In the genomic region with DNA sequence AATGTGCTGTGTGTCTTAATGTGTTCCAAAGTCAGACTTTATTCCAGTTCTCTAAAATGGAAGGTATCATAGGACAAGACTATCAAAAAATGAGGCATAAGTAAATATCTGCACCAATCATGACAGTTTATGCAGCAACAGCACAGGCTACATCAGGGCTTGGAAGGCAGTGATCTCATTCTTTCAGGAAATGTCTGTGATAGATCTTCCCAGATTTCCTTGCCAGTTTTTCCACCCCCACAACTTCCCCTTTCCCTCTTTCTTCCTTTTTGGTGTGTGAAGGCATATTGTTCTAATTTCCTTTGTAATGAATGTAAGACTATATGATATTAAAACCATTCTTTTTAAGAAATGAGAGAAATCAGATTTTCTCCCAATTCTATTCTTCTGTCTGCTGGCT, we compare ENCODE assay signal across 20 cellular contexts.
"Had no signal": no experiment of that assay in that cellular context is flagged by ENCODE, and none has a peak within 500 bp of the region (broad histone marks: within the 10 kb centered on the region; RNA-seq: fewer than 3 reads in every experiment).

No MANE protein-coding gene starts in this region.

- H3K36me3 Mint-ChIP-seq: activated naive CD8-positive, alpha-beta T cell treated with anti-CD3 and anti-CD28 coated beads for 36 hours; WTC11 had no signal

- H3K9me3 ChIP-seq: heart right ventricle, pancreas, stomach, testis had no signal

- H3K4me1 ChIP-seq: pancreas, stomach, testis, upper lobe of left lung had no signal

- H3K4me3 Mint-ChIP-seq: activated CD8-positive, alpha-beta T cell treated with anti-CD3 and anti-CD28 coated beads, Interleukin-2, amount 10 ng/mL, durations not matched to agents 7 days and 5 days; activated naive CD8-positive, alpha-beta T cell treated with anti-CD3 and anti-CD28 coated beads for 36 hours; endodermal cell; WTC11 had no signal

- H3K4me3 ChIP-seq: dorsolateral prefrontal cortex, heart right ventricle, lung, pancreas, stomach, testis, upper lobe of left lung had no signal

- H3K27ac Mint-ChIP-seq: activated CD8-positive, alpha-beta T cell treated with anti-CD3 and anti-CD28 coated beads, Interleukin-2, amount 10 ng/mL, durations not matched to agents 7 days and 5 days; activated naive CD8-positive, alpha-beta T cell treated with anti-CD3 and anti-CD28 coated beads for 36 hours; endodermal cell; WTC11 had no signal

- DNase-seq: activated CD4-positive, alpha-beta T cell treated with anti-CD3 and anti-CD28 coated beads for 4 hours; activated CD8-positive, alpha-beta memory T cell treated with anti-CD3 and anti-CD28 coated beads, Interleukin-2, amount 50 U/mL, for 4 hours; activated CD8-positive, alpha-beta T cell treated with anti-CD3 and anti-CD28 coated beads, Interleukin-2, amount 10 ng/mL, durations not matched to agents 7 days and 5 days; activated naive CD8-positive, alpha-beta T cell treated with anti-CD3 and anti-CD28 coated beads for 36 hours; anterior cingulate cortex; brain microvascular endothelial cell; cerebellar nuclear complex; dorsolateral prefrontal cortex; endodermal cell; heart right ventricle; left colon; pancreas; stimulated activated CD4-positive, alpha-beta T cell treated with anti-CD3 and anti-CD28 coated beads, Interleukin-12 subunit alpha, Interleukin-12 subunit beta, amount 100 ng/mL, for 4 hours; stimulated activated CD4-positive, alpha-beta T cell treated with anti-CD3 and anti-CD28 coated beads, Interleukin-2, amount 100 ng/mL, for 24 hours; stomach; testis; upper lobe of left lung had no signal

- H3K27me3 ChIP-seq: brain microvascular endothelial cell, heart right ventricle, pancreas, stomach, testis, upper lobe of left lung had no signal

- H3K27ac ChIP-seq: brain microvascular endothelial cell, dorsolateral prefrontal cortex, pancreas, stomach, testis, upper lobe of left lung had no signal

- ATAC-seq: activated CD8-positive, alpha-beta T cell treated with anti-CD3 and anti-CD28 coated beads, Interleukin-2, amount 10 ng/mL, durations not matched to agents 7 days and 5 days; left colon; pancreas; SK-N-SH treated with all-trans-retinoic acid at 6 μM for 48 hours; WTC11 had no signal

- H3K4me1 Mint-ChIP-seq: activated naive CD8-positive, alpha-beta T cell treated with anti-CD3 and anti-CD28 coated beads for 36 hours; endodermal cell; WTC11 had no signal

- H3K36me3 ChIP-seq: brain microvascular endothelial cell, heart right ventricle, pancreas, stomach, upper lobe of left lung had no signal
